In the genomic region with DNA sequence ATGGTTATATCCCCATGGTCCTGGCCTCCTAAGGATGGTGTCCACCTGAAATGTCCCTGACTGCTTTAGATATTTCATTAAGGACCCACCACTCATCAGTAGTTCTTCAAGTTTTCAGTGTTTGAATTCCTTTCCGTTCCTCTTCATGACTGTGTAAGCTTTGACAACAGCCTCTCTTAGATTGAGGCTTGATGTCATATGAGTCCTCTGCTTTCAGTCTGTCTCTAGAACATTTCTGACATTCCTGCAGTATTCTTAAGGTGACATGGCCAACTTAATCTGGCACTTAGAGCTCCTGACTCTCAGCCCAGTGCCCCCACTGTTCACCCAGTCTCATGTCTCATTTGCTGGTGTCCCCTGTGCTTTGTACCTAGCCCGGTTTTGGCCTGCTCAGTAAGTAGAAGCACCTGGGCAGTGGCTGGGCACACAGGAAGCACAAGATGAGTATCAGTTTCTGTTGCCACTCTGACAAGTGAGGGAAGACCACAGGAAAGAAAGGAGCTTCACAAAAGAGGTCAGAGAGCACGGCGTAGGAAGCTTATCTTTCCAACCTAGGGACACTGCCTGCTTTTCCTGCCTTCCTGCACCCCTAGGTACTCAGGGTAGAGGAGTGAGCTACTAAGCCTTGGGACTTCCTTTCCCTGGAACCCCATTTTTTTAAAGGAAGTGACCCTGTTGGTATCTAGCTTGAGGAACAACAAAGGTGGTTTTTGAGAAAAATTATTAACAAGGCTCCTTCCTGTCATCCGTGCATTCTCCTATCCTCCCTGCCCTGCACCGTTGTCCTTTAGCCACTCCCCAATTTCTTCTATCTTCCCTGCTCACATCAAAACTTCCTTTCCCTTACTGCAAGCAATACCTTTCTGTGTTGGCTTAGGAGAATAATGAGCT, we compare ENCODE assay signal across 8 cellular contexts.
DNase-seq lines count a peak whose midpoint lies in the region; ATAC-seq and TF ChIP-seq lines count a peak whose summit lies in the region.

No MANE protein-coding gene starts in this region.

- H3K27me3 ChIP-seq in heart left ventricle = no peaks in the 10 kb centered on the region

- intact Hi-C loops in heart left ventricle (cut with DNase I) = loop anchor here in 1 of 10 donors (10.0 kb wide), 1 partner anchor 207 kb away; no protein-coding TSS in a partner anchor
- intact Hi-C loops in Right ventricle myocardium superior (cut with DNase I) = no loop called here

- H3K27ac Mint-ChIP-seq in activated naive CD8-positive, alpha-beta T cell treated with anti-CD3 and anti-CD28 coated beads, Interleukin-2, amount 10 ng/mL, durations not matched to agents 7 days and 5 days = peak overlapping the region; percentile 99
- peak overlapping the region; percentile 97 for H3K27ac Mint-ChIP-seq in stimulated activated memory B cell treated with anti-CD40 and anti-IgM and Interleukin-4, amounts not matched to agents 10 μg/mL and 1 μg/mL and 100 μg/mL, for 72 hours

- POLR2A ChIA-PET in activated naive CD8-positive, alpha-beta T cell treated with anti-CD3 and anti-CD28 coated beads, Interleukin-2, amount 10 ng/mL, durations not matched to agents 7 days and 5 days (lab: Charles Lee) = interaction anchor here (0.6 to 6.1 kb wide), 11 partner anchors 8 to 797 kb away, joined by 3 to 101 read pairs (median 8); no protein-coding TSS in a partner anchor

- H3K27me3 Mint-ChIP-seq in activated naive CD8-positive, alpha-beta T cell treated with anti-CD3 and anti-CD28 coated beads, Interleukin-2, amount 10 ng/mL, durations not matched to agents 7 days and 5 days = no peaks in the 10 kb centered on the region
- no peaks in the 10 kb centered on the region for H3K27me3 Mint-ChIP-seq in stimulated activated memory B cell treated with anti-CD40 and anti-IgM and Interleukin-4, amounts not matched to agents 10 μg/mL and 1 μg/mL and 100 μg/mL, for 72 hours

- no peak for TF ChIP-seq CTCF in heart left ventricle (IDR thresholded peaks at IDR 0.05)

- H3K4me3 Mint-ChIP-seq in activated naive CD8-positive, alpha-beta T cell treated with anti-CD3 and anti-CD28 coated beads, Interleukin-2, amount 10 ng/mL, durations not matched to agents 7 days and 5 days = peak overlapping the region; percentile 97
- peak overlapping the region; percentile 97 for H3K4me3 Mint-ChIP-seq in stimulated activated memory B cell treated with anti-CD40 and anti-IgM and Interleukin-4, amounts not matched to agents 10 μg/mL and 1 μg/mL and 100 μg/mL, for 72 hours

- peak overlapping the region in 10 of 12 donors; percentile 3 to 86 (median 45) for H3K27ac ChIP-seq in heart left ventricle

- peaks cover 6 to 82% (median 50%) of the 10 kb centered on the region in 12 donors for H3K4me1 ChIP-seq in heart left ventricle

- WGBS in heart left ventricle, 4 donors = 53 to 58% (median 56%) methylated on average over 6 of the region's 6 CpGs

- peaks cover 40% of the 10 kb centered on the region for H3K36me3 Mint-ChIP-seq in activated naive CD8-positive, alpha-beta T cell treated with anti-CD3 and anti-CD28 coated beads, Interleukin-2, amount 10 ng/mL, durations not matched to agents 7 days and 5 days
- peaks cover 42% of the 10 kb centered on the region for H3K36me3 Mint-ChIP-seq in stimulated activated memory B cell treated with anti-CD40 and anti-IgM and Interleukin-4, amounts not matched to agents 10 μg/mL and 1 μg/mL and 100 μg/mL, for 72 hours

- peaks cover 61% of the 10 kb centered on the region for H3K4me1 Mint-ChIP-seq in activated naive CD8-positive, alpha-beta T cell treated with anti-CD3 and anti-CD28 coated beads, Interleukin-2, amount 10 ng/mL, durations not matched to agents 7 days and 5 days
- peaks cover 67% of the 10 kb centered on the region for H3K4me1 Mint-ChIP-seq in stimulated activated memory B cell treated with anti-CD40 and anti-IgM and Interleukin-4, amounts not matched to agents 10 μg/mL and 1 μg/mL and 100 μg/mL, for 72 hours

- no peak for DNase-seq in heart left ventricle
- DNase-seq in Right ventricle myocardium superior = no peak
- peak; percentile 54 for DNase-seq in activated naive CD8-positive, alpha-beta T cell treated with anti-CD3 and anti-CD28 coated beads, Interleukin-2, amount 10 ng/mL, durations not matched to agents 7 days and 5 days
- no peak for DNase-seq in EL
- DNase-seq in SW480 (ENCODE audit: low spot score) = no peak
- no peak for DNase-seq in hepatic stellate cell (ENCODE audit: low spot score)

- TF ChIP-seq POLR2A in heart left ventricle (IDR thresholded peaks at IDR 0.05) = no peak

- H3K9me3 ChIP-seq in heart left ventricle = no peaks in the 10 kb centered on the region

- ATAC-seq in heart left ventricle = peak in 1 of 4 donors; percentile 6
- no peak for ATAC-seq in Right ventricle myocardium superior (ENCODE audit: poor library complexity)
- peak; percentile 39 for ATAC-seq in HG03108 (IDR thresholded peaks at IDR 0.05; ENCODE audit: unreplicated experiment)
- peak; percentile 31 for ATAC-seq in activated naive CD8-positive, alpha-beta T cell treated with anti-CD3 and anti-CD28 coated beads, Interleukin-2, amount 10 ng/mL, durations not matched to agents 7 days and 5 days (ENCODE audit: low read depth)
- peak; percentile 68 for ATAC-seq in stimulated activated memory B cell treated with anti-CD40 and anti-IgM and Interleukin-4, amounts not matched to agents 10 μg/mL and 1 μg/mL and 100 μg/mL, for 72 hours

- H3K36me3 ChIP-seq in heart left ventricle = peaks cover 0 to 95% (median 76%) of the 10 kb centered on the region in 9 donors

- H3K4me3 ChIP-seq in heart left ventricle = peak overlapping the region in 2 of 12 donors; percentile 6 to 52

- no peaks in the 10 kb centered on the region for H3K9me3 Mint-ChIP-seq in activated naive CD8-positive, alpha-beta T cell treated with anti-CD3 and anti-CD28 coated beads, Interleukin-2, amount 10 ng/mL, durations not matched to agents 7 days and 5 days
- no peaks in the 10 kb centered on the region for H3K9me3 Mint-ChIP-seq in stimulated activated memory B cell treated with anti-CD40 and anti-IgM and Interleukin-4, amounts not matched to agents 10 μg/mL and 1 μg/mL and 100 μg/mL, for 72 hours
